In the genomic region with DNA sequence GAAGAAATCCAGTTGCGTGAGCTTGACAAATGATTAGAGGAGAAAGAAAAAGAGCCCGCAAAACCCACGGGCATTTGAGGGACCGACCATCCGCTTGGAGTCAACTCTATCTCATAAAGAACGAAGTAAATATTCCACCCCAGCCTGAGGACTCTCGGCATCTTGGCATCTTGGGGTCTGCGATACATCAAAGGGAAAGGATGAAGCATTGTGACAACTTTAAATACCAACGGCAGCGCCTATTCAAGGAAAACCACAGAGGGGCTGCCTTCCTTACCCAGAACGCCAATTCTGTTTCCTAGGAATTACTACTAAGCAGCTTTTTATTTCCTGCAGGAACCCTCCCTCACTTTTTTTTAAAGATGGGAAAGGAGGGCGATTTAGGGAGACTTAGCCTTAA, we compare ENCODE assay signal across 30 cellular contexts.
"Had no signal": no experiment of that assay in that cellular context is flagged by ENCODE, and none has a peak within 500 bp of the region (broad histone marks: within the 10 kb centered on the region; RNA-seq: fewer than 3 reads in every experiment).

No MANE protein-coding gene starts in this region.

- ATAC-seq: naive thymus-derived CD8-positive, alpha-beta T cell; natural killer cell treated with Interleukin-12 subunit alpha and Interleukin-12 subunit beta and Interleukin-15 and Interleukin-18, amount 100 ng/mL, for 72 hours; pancreas; psoas muscle; right cardiac atrium; right lobe of liver; stimulated activated memory B cell treated with anti-CD40 and anti-IgM and Interleukin-4, amounts not matched to agents 10 μg/mL and 1 μg/mL and 100 μg/mL, for 72 hours; stimulated activated naive CD8-positive, alpha-beta T cell treated with anti-CD3 and anti-CD28 coated beads, Interleukin-15, amount 100 ng/mL, for 72 hours; stimulated activated naive CD8-positive, alpha-beta T cell treated with anti-CD3 and anti-CD28 coated beads, Interleukin-15, Interleukin-2, amounts not matched to agents 100 U/mL and 50 U/mL, for 24 hours had no signal

- H3K4me3 ChIP-seq: pancreas, psoas muscle, right lobe of liver, sigmoid colon, suprapubic skin, testis, tibial artery, transverse colon, upper lobe of left lung, uterus had no signal

- H3K36me3 Mint-ChIP-seq: naive B cell; naive thymus-derived CD8-positive, alpha-beta T cell; natural killer cell treated with Interleukin-12 subunit alpha and Interleukin-12 subunit beta and Interleukin-15 and Interleukin-18, amount 100 ng/mL, for 72 hours; stimulated activated memory B cell treated with anti-CD40 and anti-IgM and Interleukin-4, amounts not matched to agents 10 μg/mL and 1 μg/mL and 100 μg/mL, for 72 hours had no signal

- H3K4me1 Mint-ChIP-seq: naive B cell; naive thymus-derived CD8-positive, alpha-beta T cell; stimulated activated memory B cell treated with anti-CD40 and anti-IgM and Interleukin-4, amounts not matched to agents 10 μg/mL and 1 μg/mL and 100 μg/mL, for 72 hours; stimulated activated naive CD8-positive, alpha-beta T cell treated with anti-CD3 and anti-CD28 coated beads, Interleukin-15, amount 100 ng/mL, for 72 hours had no signal

- H3K4me1 ChIP-seq: pancreas, psoas muscle, right lobe of liver, sigmoid colon, testis, tibial artery, transverse colon, upper lobe of left lung, uterus had no signal

- H3K9me3 Mint-ChIP-seq: natural killer cell treated with Interleukin-12 subunit alpha and Interleukin-12 subunit beta and Interleukin-15 and Interleukin-18, amount 100 ng/mL, for 72 hours; neural crest cell; stimulated activated memory B cell treated with anti-CD40 and anti-IgM and Interleukin-4, amounts not matched to agents 10 μg/mL and 1 μg/mL and 100 μg/mL, for 72 hours; stimulated activated naive CD8-positive, alpha-beta T cell treated with anti-CD3 and anti-CD28 coated beads, Interleukin-15, amount 100 ng/mL, for 72 hours had no signal

- H3K4me3 Mint-ChIP-seq: naive B cell; naive thymus-derived CD8-positive, alpha-beta T cell; natural killer cell treated with Interleukin-12 subunit alpha and Interleukin-12 subunit beta and Interleukin-15 and Interleukin-18, amount 100 ng/mL, for 72 hours; nephron progenitor cell; neural crest cell; stimulated activated memory B cell treated with anti-CD40 and anti-IgM and Interleukin-4, amounts not matched to agents 10 μg/mL and 1 μg/mL and 100 μg/mL, for 72 hours; stimulated activated naive CD8-positive, alpha-beta T cell treated with anti-CD3 and anti-CD28 coated beads, Interleukin-15, amount 100 ng/mL, for 72 hours had no signal

- DNase-seq: naive B cell; nephron progenitor cell; nucleus accumbens; pancreas; right cardiac atrium; right lobe of liver; small intestine; stimulated activated CD4-positive, alpha-beta T cell treated with anti-CD3 and anti-CD28 coated beads, Interleukin-12 subunit alpha, Interleukin-12 subunit beta, amount 100 ng/mL, for 4 hours; stimulated activated CD4-positive, alpha-beta T cell treated with anti-CD3 and anti-CD28 coated beads, Interleukin-1b, Interleukin-23, amount 100 ng/mL, for 48 hours; stimulated activated CD4-positive, alpha-beta T cell treated with anti-CD3 and anti-CD28 coated beads, Interleukin-4, amount 100 ng/mL, for 1 hour; stimulated activated CD4-positive, alpha-beta T cell treated with anti-CD3 and anti-CD28 coated beads, Interleukin-4, amount 100 ng/mL, for 4 hours; stimulated activated CD8-positive, alpha-beta memory T cell treated with anti-CD3 and anti-CD28 coated beads, Interleukin-4, amount 100 ng/mL, for 48 hours; stimulated activated naive CD4-positive, alpha-beta T cell; stimulated activated naive CD8-positive, alpha-beta T cell treated with anti-CD3 and anti-CD28 coated beads, Interleukin-15, amount 100 ng/mL, for 72 hours; stimulated activated naive CD8-positive, alpha-beta T cell treated with anti-CD3 and anti-CD28 coated beads, Interleukin-15, Interleukin-2, amounts not matched to agents 100 U/mL and 50 U/mL, for 24 hours; substantia nigra; testis; tibial artery; transverse colon; upper lobe of left lung; uterus had no signal

- H3K27ac ChIP-seq: neutrophil, pancreas, psoas muscle, right lobe of liver, sigmoid colon, suprapubic skin, testis, tibial artery, transverse colon, upper lobe of left lung, uterus had no signal

- H3K27me3 ChIP-seq: right lobe of liver, testis, tibial artery had no signal

- H3K36me3 ChIP-seq: neutrophil, pancreas, right lobe of liver, sigmoid colon, suprapubic skin, transverse colon, upper lobe of left lung, uterus had no signal

- H3K9me3 ChIP-seq: neutrophil, pancreas, psoas muscle, right lobe of liver, sigmoid colon, suprapubic skin, testis, tibial artery, transverse colon, upper lobe of left lung, uterus had no signal

- H3K27ac Mint-ChIP-seq: naive B cell; natural killer cell treated with Interleukin-12 subunit alpha and Interleukin-12 subunit beta and Interleukin-15 and Interleukin-18, amount 100 ng/mL, for 72 hours; nephron progenitor cell; progenitor cell of endocrine pancreas; stimulated activated memory B cell treated with anti-CD40 and anti-IgM and Interleukin-4, amounts not matched to agents 10 μg/mL and 1 μg/mL and 100 μg/mL, for 72 hours had no signal
